11 cellular contexts compared by ENCODE assay signal in the genomic region with DNA sequence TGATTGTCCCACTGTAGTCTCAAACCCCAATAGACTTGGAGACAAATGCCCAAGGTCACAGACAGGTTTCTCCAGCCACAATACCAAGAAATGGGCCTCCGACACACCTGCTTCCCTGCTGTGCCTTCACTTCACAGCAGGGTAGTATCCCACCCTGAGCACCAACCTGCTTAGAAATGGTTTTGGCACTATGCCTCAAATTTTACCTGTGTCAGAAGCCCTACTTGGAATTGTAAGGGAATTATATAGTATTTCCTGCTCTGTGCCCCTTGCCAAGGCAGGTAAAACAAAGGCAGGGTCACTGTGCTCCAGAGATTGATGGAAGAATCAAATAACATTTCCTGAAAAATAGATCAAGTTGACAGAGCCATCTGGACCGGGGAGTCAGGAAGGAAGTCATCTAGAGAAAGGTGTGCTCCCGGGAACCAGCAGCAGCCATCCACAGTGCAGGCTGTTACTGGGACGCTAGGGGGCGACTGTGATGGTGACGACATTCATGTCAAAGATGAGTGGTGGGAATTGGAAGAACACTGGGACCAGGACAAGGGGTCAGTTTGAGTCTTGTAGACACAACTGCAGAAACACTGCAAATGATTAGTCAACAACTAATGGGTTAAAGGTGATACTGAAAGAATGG.
DNase-seq lines count a peak whose midpoint lies in the region; ATAC-seq and TF ChIP-seq lines count a peak whose summit lies in the region.
"Had no signal": no experiment of that assay in that cellular context is flagged by ENCODE, and none has a peak within 500 bp of the region (broad histone marks: within the 10 kb centered on the region; RNA-seq: fewer than 3 reads in every experiment).

No MANE protein-coding gene starts in this region.

- H3K4me3 Mint-ChIP-seq in activated T-cell treated with anti-CD3 and anti-CD28 coated beads, Interleukin-2, amount 50 U/mL, for 24 hours, result no peak overlapping the region
- no peak overlapping the region for H3K4me3 Mint-ChIP-seq in osteocyte (ENCODE audit: unreplicated experiment)

- no peak overlapping the region for H3K4me3 ChIP-seq in astrocyte of the spinal cord (ENCODE audit: low read depth, low read length)
- H3K4me3 ChIP-seq: dorsolateral prefrontal cortex, MG63, pancreas had no signal

- H3K27ac Mint-ChIP-seq in activated T-cell treated with anti-CD3 and anti-CD28 coated beads, Interleukin-2, amount 50 U/mL, for 24 hours, result no peak overlapping the region
- no peak overlapping the region for H3K27ac Mint-ChIP-seq in osteocyte (ENCODE audit: unreplicated experiment)

- ATAC-seq in HG03159 (IDR thresholded peaks at IDR 0.05; ENCODE audit: unreplicated experiment), result peak; percentile 54
- ATAC-seq: pancreas had no signal

- TF ChIP-seq CTCF in astrocyte of the spinal cord (IDR thresholded peaks at IDR 0.05; ENCODE audit: low read depth, low read length) (peak; percentile 35), osteocyte (IDR thresholded peaks at IDR 0.05) (peak; percentile 28)

- no peaks in the 10 kb centered on the region for H3K9me3 Mint-ChIP-seq in activated T-cell treated with anti-CD3 and anti-CD28 coated beads, Interleukin-2, amount 50 U/mL, for 24 hours
- peaks cover 4% of the 10 kb centered on the region for H3K9me3 Mint-ChIP-seq in osteocyte (ENCODE audit: unreplicated experiment)

- H3K4me1 Mint-ChIP-seq in activated T-cell treated with anti-CD3 and anti-CD28 coated beads, Interleukin-2, amount 50 U/mL, for 24 hours (ENCODE audit: low read depth), result peaks cover 4% of the 10 kb centered on the region
- peaks cover 6% of the 10 kb centered on the region for H3K4me1 Mint-ChIP-seq in osteocyte (ENCODE audit: unreplicated experiment)

- DNase-seq in activated T-cell treated with anti-CD3 and anti-CD28 coated beads, Interleukin-2, amount 50 U/mL, for 48 hours, result peak; percentile 24 to 42
- no peak for DNase-seq in activated T-cell treated with anti-CD3 and anti-CD28 coated beads, Interleukin-2, amount 50 U/mL, for 24 hours
- DNase-seq in astrocyte of the spinal cord (ENCODE audit: low read depth, low spot score), result no peak
- DNase-seq in osteocyte (ENCODE audit: extremely low spot score, unreplicated experiment), result no peak
- DNase-seq in SW480 (ENCODE audit: low spot score), result no peak
- no peak for DNase-seq in HuH-7.5 (ENCODE audit: low spot score)
- no peak for DNase-seq in midbrain (lab: John Stamatoyannopoulos, UW)
- DNase-seq: dorsolateral prefrontal cortex, MG63 had no signal

- H3K36me3 Mint-ChIP-seq in activated T-cell treated with anti-CD3 and anti-CD28 coated beads, Interleukin-2, amount 50 U/mL, for 24 hours (ENCODE audit: low read depth), result no peaks in the 10 kb centered on the region
- no peaks in the 10 kb centered on the region for H3K36me3 Mint-ChIP-seq in osteocyte (ENCODE audit: unreplicated experiment)

- in situ Hi-C loops in astrocyte of the spinal cord (cut with HindIII; ENCODE audit: low sequenced_read_pairs), result no loop called here

- H3K27me3 Mint-ChIP-seq in activated T-cell treated with anti-CD3 and anti-CD28 coated beads, Interleukin-2, amount 50 U/mL, for 24 hours, result peaks cover 43% of the 10 kb centered on the region
- no peaks in the 10 kb centered on the region for H3K27me3 Mint-ChIP-seq in osteocyte (ENCODE audit: unreplicated experiment)

Comparison
In these comparisons a context has a peak if more than half of its experiments do, and no peak if none do; other contexts are left out.
1. DNase-seq: peak in activated T-cell treated with anti-CD3 and anti-CD28 coated beads, Interleukin-2, amount 50 U/mL, for 48 hours (2 of 2); none in activated T-cell treated with anti-CD3 and anti-CD28 coated beads, Interleukin-2, amount 50 U/mL, for 24 hours (single experiment), astrocyte of the spinal cord (single experiment), osteocyte (single experiment), SW480 (single experiment), HuH-7.5 (single experiment) and midbrain (single experiment).